In genomic region chr7:2555121-2556052, GRCh38 we compare ENCODE assay signal across 8 cellular contexts. TPM values are rescaled to one million over a fixed set of nuclear protein-coding genes. Genes with fewer than 3 reads are reported as not detected.
A peak's percentile ranks its signal among the peaks of the same experiment; 100 is the strongest.
DNase-seq lines count a peak whose midpoint lies in the region; ATAC-seq and TF ChIP-seq lines count a peak whose summit lies in the region.

BRAT1 (minus strand) TSS chr7:2555524; CDS start chr7:2554431, 1,093 bp downstream.

- H3K27me3 ChIP-seq in SU-DHL-6 (ENCODE audit: low read length) (no peaks in the 10 kb centered on the region), parathyroid adenoma (ENCODE audit: control insufficient read depth, insufficient read depth, low read length) (no peaks in the 10 kb centered on the region), tibial nerve (no peaks in the 10 kb centered on the region)

- DNase-seq in NCI-H128 (lab: John Stamatoyannopoulos, UW; ENCODE audit: unreplicated experiment) (peak; percentile 78), Right ventricle myocardium superior (peak; percentile 99), tibial nerve (ENCODE audit: low spot score in 2 of 2) (peak; percentile 96 to 98)
- DNase-seq in activated naive CD8-positive, alpha-beta T cell treated with anti-CD3 and anti-CD28 coated beads, Interleukin-2, amount 50 U/mL, for 16 hours (ENCODE audit: low read depth, low spot score): peak; percentile 91

- H3K4me1 ChIP-seq in parathyroid adenoma: peaks cover 8% of the 10 kb centered on the region
- H3K4me1 ChIP-seq in tibial nerve: peaks cover 0 to 56% (median 34%) of the 10 kb centered on the region in 4 donors

- no peaks in the 10 kb centered on the region for H4K20me1 ChIP-seq in SU-DHL-6 (ENCODE audit: low read depth, low read length)

- peak within 1 kb of the TSS; percentile 74 for H3K4me3 ChIP-seq in SU-DHL-6 (ENCODE audit: insufficient read depth, low read length, poor library complexity, severe bottlenecking)
- peak within 1 kb of the TSS; percentile 87 for H3K4me3 ChIP-seq in parathyroid adenoma (ENCODE audit: low read depth, low read length)
- H3K4me3 ChIP-seq in tibial nerve: peak within 1 kb of the TSS; percentile 69 to 99 (median 94)

- TF ChIP-seq CTCF in GM12872 (IDR thresholded peaks at IDR 0.05; ENCODE audit: insufficient read depth, low read depth, low read length): peak; percentile 49
- TF ChIP-seq CTCF in SU-DHL-6 (IDR thresholded peaks at IDR 0.05; ENCODE audit: insufficient read depth, low read length, poor library complexity, severe bottlenecking): peak; percentile 66
- peak; percentile 39 for TF ChIP-seq CTCF in parathyroid adenoma (IDR thresholded peaks at IDR 0.05)
- TF ChIP-seq CTCF in tibial nerve (IDR thresholded peaks at IDR 0.05): peak in 4 of 5 experiments; percentile 45 to 74 (median 49)

- H3K9me3 ChIP-seq in SU-DHL-6 (ENCODE audit: insufficient read depth, low read length): no peaks in the 10 kb centered on the region
- H3K9me3 ChIP-seq in parathyroid adenoma (ENCODE audit: control insufficient read depth, low read length): no peaks in the 10 kb centered on the region
- no peaks in the 10 kb centered on the region for H3K9me3 ChIP-seq in tibial nerve

- intact Hi-C loops in Right ventricle myocardium superior (cut with DNase I): no loop called here

- no peaks in the 10 kb centered on the region for H3K36me3 ChIP-seq in SU-DHL-6 (ENCODE audit: low read length)
- no peaks in the 10 kb centered on the region for H3K36me3 ChIP-seq in parathyroid adenoma (ENCODE audit: control insufficient read depth, insufficient read depth, low read length)
- peaks cover 0 to 8% (median 0%) of the 10 kb centered on the region in 3 donors for H3K36me3 ChIP-seq in tibial nerve

- H3K9me2 ChIP-seq in SU-DHL-6 (replicated peaks; ENCODE audit: insufficient read depth, low read length): no peaks in the 10 kb centered on the region

- peak within 1 kb of the TSS; percentile 90 for H3K27ac ChIP-seq in SU-DHL-6 (ENCODE audit: low read depth, low read length)
- H3K27ac ChIP-seq in parathyroid adenoma: peak within 1 kb of the TSS; percentile 98
- peak within 1 kb of the TSS; percentile 95 to 99 (median 98) for H3K27ac ChIP-seq in tibial nerve

- H3K9ac ChIP-seq in SU-DHL-6 (ENCODE audit: low read length) (peak within 1 kb of the TSS; percentile 88), parathyroid adenoma (peak within 1 kb of the TSS; percentile 73)

- TF ChIP-seq POLR2A in tibial nerve (IDR thresholded peaks at IDR 0.05): peak; percentile 46 to 62

- 0 out of 2 replicates have a peak, but pooled peaks cover 3% of the 10 kb centered on the region for H3F3A ChIP-seq in SU-DHL-6 (ENCODE audit: insufficient read depth)

- peak; percentile 74 for ATAC-seq in HG02678 (IDR thresholded peaks at IDR 0.05; ENCODE audit: unreplicated experiment)
- ATAC-seq in Right ventricle myocardium superior (ENCODE audit: poor library complexity): peak; percentile 94

- TF ChIP-seq EP300 in tibial nerve (IDR thresholded peaks at IDR 0.05): peak; percentile 88

- peak within 1 kb of the TSS; percentile 85 for H2AFZ ChIP-seq in SU-DHL-6 (ENCODE audit: low read depth, low read length, severe bottlenecking)
- H2AFZ ChIP-seq in parathyroid adenoma: peak within 1 kb of the TSS; percentile 100

- 0 to 1% methylated on average over 27 to 39 of the region's 79 CpGs for WGBS in tibial nerve, 2 donors

- H3K79me2 ChIP-seq in SU-DHL-6 (ENCODE audit: insufficient read depth, low read length): peaks cover 11% of the 10 kb centered on the region
- H3K79me2 ChIP-seq in parathyroid adenoma: peaks cover 24% of the 10 kb centered on the region

- H3K4me2 ChIP-seq in SU-DHL-6 (ENCODE audit: low read depth, low read length, poor library complexity, severe bottlenecking) (peak within 1 kb of the TSS; percentile 75), parathyroid adenoma (ENCODE audit: low read length) (peak within 1 kb of the TSS; percentile 87)

RNA-seq across cellular contexts. Expression of gene BRAT1, which starts in this region (rescaled TPM):
- total RNA-seq in Right ventricle myocardium superior: 14.7 TPM
- 10 to 100 TPM; 38.0 to 72.9 (median 52.0) TPM for total RNA-seq in tibial nerve

Comparison
In these comparisons a context has a peak if more than half of its experiments do, and no peak if none do; other contexts are left out.
1. Peak in every context shown above with its lines: DNase-seq, ATAC-seq, H3K4me3 ChIP-seq and H3K27ac ChIP-seq.